1 cellular context compared by ENCODE assay signal in the genomic region with DNA sequence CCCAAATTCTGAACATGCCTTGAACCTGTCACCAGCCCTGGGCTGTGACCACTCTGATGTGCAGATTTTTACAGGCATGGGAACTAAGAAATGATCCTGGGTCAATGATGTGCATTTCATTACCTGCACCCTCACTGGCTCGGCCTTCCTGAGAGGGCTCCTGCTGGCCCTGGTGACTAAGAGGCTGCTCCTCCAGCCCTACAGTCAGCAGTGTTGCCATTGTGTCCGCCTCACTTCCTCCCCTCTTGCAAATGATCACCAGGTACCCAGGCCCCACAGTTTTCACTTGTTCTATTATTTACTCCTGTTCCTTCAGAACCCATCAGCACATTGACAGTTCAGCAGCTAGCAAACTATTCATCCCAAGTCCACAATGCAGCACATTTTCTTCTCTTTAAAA.
TF ChIP-seq lines count a peak whose summit lies in the region.

No MANE protein-coding gene starts in this region.

TF ChIP-seq in endothelial cell of umbilical vein, 7 proteins besides CTCF, POLR2A, EP300 and RAD21 (continued from another document):
- TF ChIP-seq FOS (IDR thresholded peaks at IDR 0.05; ENCODE audit: borderline replicate concordance, insufficient read depth, low read length) (no peak), EZH2 (IDR thresholded peaks at IDR 0.05; ENCODE audit: borderline replicate concordance, low read depth, low read length, severe bottlenecking) (no peak), JUN (IDR thresholded peaks at IDR 0.05; ENCODE audit: borderline replicate concordance, insufficient read depth, insufficient read length, low read depth) (no peak), MYC (IDR thresholded peaks at IDR 0.05; ENCODE audit: low read depth, low read length) (no peak)
